12 cellular contexts compared by ENCODE assay signal in genomic region chr13:51120873-51121272, GRCh38. TPM values are rescaled to one million over a fixed set of nuclear protein-coding genes. Genes with fewer than 3 reads are reported as not detected.
DNase-seq lines count a peak whose midpoint lies in the region; ATAC-seq and TF ChIP-seq lines count a peak whose summit lies in the region.
"Not testable (repeated sequence)": the region's sequence is repeated elsewhere in the genome, so short reads cannot be mapped to it uniquely, and the experiment has no call there.
"Had no signal": no experiment of that assay in that cellular context is flagged by ENCODE, and none has a peak within 500 bp of the region (broad histone marks: within the 10 kb centered on the region; RNA-seq: fewer than 3 reads in every experiment).

No MANE protein-coding gene starts in this region.

- not testable (repeated sequence) for H3K36me3 Mint-ChIP-seq in memory B cell

- H3K27ac Mint-ChIP-seq in memory B cell = not testable (repeated sequence)

- TF ChIP-seq CTCF in HEK293 (tag by site-specific recombination; IDR thresholded peaks at IDR 0.05) = not testable (repeated sequence)
- TF ChIP-seq CTCF in epithelial cell of proximal tubule (conservative IDR thresholded peaks at IDR 0.05; ENCODE audit: low read depth, low read length) = peak; percentile 41

- not testable (repeated sequence) for H3K4me1 ChIP-seq in HEK293 (ENCODE audit: control insufficient read depth, insufficient read depth, low read length)

- H3K27me3 Mint-ChIP-seq in memory B cell = peaks cover 14% of the 10 kb centered on the region

- H3K36me3 ChIP-seq in HEK293 (ENCODE audit: control insufficient read depth in 2 of 2, insufficient read depth in 1 of 2, low read length in 2 of 2) = not testable (repeated sequence)

- not testable (repeated sequence) for H3K9me3 Mint-ChIP-seq in memory B cell

- peak; percentile 18 for DNase-seq in COR-L47 (lab: John Stamatoyannopoulos, UW)
- peak; percentile 9 for DNase-seq in NCI-H1694 treated with DMSO at 0.1 percent for 48 hours (lab: John Stamatoyannopoulos, UW)
- DNase-seq in SHP77 treated with DMSO at 0.1 percent for 48 hours (lab: John Stamatoyannopoulos, UW) = peak; percentile 11
- DNase-seq in activated T-cell treated with anti-CD3 and anti-CD28 coated beads for 48 hours (ENCODE audit: low read depth) = peak; percentile 11
- DNase-seq in epithelial cell of proximal tubule (ENCODE audit: low read depth) = not testable (repeated sequence)
- DNase-seq in memory B cell (ENCODE audit: low spot score in 2 of 2) = peak in 1 of 2 donors; percentile 7
- DNase-seq in stimulated activated naive CD8-positive, alpha-beta T cell treated with anti-CD3 and anti-CD28 coated beads, Interleukin-15, Interleukin-2, amounts not matched to agents 100 U/mL and 50 U/mL, for 24 hours = peak; percentile 49

- H3K9me3 ChIP-seq in HEK293 (ENCODE audit: control insufficient read depth, insufficient read depth, low read depth, low read length) = not testable (repeated sequence)

- POLR2A ChIA-PET in HEK293 (lab: Yijun Ruan, JAX) = not testable (repeated sequence)

- H3K4me1 Mint-ChIP-seq in memory B cell = not testable (repeated sequence)

- ATAC-seq in memory B cell (ENCODE audit: low read depth) = peak; percentile 18
- ATAC-seq in stimulated activated naive CD8-positive, alpha-beta T cell treated with anti-CD3 and anti-CD28 coated beads, Interleukin-15, Interleukin-2, amounts not matched to agents 100 U/mL and 50 U/mL, for 24 hours = not testable (repeated sequence)

- H3K4me3 Mint-ChIP-seq in memory B cell = not testable (repeated sequence)

- not testable (repeated sequence) for H3K27ac ChIP-seq in HEK293 (ENCODE audit: extremely low read depth, low read depth, low read length)

- CTCF ChIA-PET in HEK293 (lab: Yijun Ruan, JAX) = interaction anchor here (7.2 kb wide), 1 partner anchor 166 kb away, joined by 112 read pairs; no protein-coding TSS in a partner anchor

- H3K4me3 ChIP-seq in HEK293 (ENCODE audit: low read depth, low read length); epithelial cell of proximal tubule (ENCODE audit: low read depth, low read length): not testable (repeated sequence)

TF ChIP-seq in HEK293, 187 proteins besides CTCF, POLR2A, EP300 and RAD21:
- TF ChIP-seq ZBTB6 (tag by site-specific recombination; IDR thresholded peaks at IDR 0.05) (peak; percentile 19; the same call in 1 of the 2 replicates), ZNF654 (tag by site-specific recombination; IDR thresholded peaks at IDR 0.05; ENCODE audit: low read depth) (peak; percentile 18; the same call in 1 of the 2 replicates)

RNA-seq across cellular contexts. Expression of gene C13orf42, which starts 9.8 kb away (rescaled TPM):
- not detected in 2 replicates for total RNA-seq in epithelial cell of proximal tubule
- total RNA-seq: esophagus squamous epithelium; M059J; subcutaneous adipose tissue; T-helper 2 cell treated with Interferon-gamma antibody and Interleukin-4, amounts not matched to agents 100 ng/mL and 5 ng/mL, for 36 hours had no signal
